Comparison of ENCODE assay signal across 11 cellular contexts in the genomic region with DNA sequence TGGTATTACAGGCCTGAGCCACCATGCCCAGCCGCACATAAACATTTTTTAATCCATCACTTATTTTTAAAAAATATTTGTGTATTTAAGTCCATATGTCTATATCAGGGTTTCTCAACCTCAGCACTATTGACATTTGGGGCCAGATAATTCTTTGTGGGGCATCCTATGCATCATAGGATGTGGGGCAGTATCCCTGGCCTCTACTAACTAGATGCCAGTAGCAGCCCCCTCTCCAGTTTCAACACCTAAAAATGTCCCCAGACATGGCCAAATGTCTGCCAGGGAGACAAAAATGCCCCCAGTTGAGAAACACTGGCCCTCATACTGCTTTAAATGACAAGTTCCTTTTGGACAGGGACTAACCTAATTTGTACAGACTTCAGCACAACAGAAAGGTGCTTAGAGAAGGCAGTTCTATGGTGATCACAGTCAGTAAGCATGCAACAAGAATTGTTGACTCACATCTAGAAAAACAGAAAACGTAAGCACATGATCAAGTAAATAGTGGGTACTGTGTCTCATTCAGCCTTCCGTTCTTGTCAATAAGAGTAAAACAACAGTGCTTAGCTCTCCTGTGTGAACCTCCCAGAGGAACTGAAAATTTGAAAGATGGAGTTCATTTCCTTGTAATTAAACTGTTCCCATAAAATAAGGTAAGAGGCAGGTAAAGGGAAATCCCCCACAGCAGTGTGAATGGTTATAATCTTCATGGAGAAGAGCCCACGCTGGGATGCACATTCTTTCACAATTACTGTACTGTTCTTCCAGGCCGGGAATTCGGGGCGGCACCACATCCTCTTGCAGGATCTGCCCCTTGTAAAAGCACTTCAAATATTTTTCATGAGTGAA. TPM values are rescaled to one million over a fixed set of nuclear protein-coding genes. Genes with fewer than 3 reads are reported as not detected.
DNase-seq lines count a peak whose midpoint lies in the region; ATAC-seq, FAIRE-seq and TF ChIP-seq lines count a peak whose summit lies in the region.
"Had no signal": no experiment of that assay in that cellular context is flagged by ENCODE, and none has a peak within 500 bp of the region (broad histone marks: within the 10 kb centered on the region; RNA-seq: fewer than 3 reads in every experiment).

No MANE protein-coding gene starts in this region.

- H3K79me2 ChIP-seq in GM12878 (ENCODE audit: control insufficient read depth, insufficient read depth, low read length), result no peaks in the 10 kb centered on the region

- in situ Hi-C loops in GM12878 (cut with MboI), result no loop called here

- peaks cover 0 to 2% (median 0%) of the 10 kb centered on the region in 7 donors for H3K9me3 Mint-ChIP-seq in naive B cell
- H3K9me3 Mint-ChIP-seq: activated T-helper 17 cell treated with anti-CD3 and anti-CD28 coated beads, Interleukin-2, amount 50 U/mL, for 72 hours had no signal

- no peaks in the 10 kb centered on the region for H3K27me3 Mint-ChIP-seq in naive B cell

- BruUV-seq in GM12878 (replicated peaks; lab: Mats Ljungman, UMichigan), result no TSS peak

- no peaks in the 10 kb centered on the region for H4K20me1 ChIP-seq in GM12878 (ENCODE audit: control insufficient read depth, insufficient read depth)

- WGBS in GM12878 (ENCODE audit: insufficient coverage, insufficient replicate concordance, low lambda C conversion rate, missing lambda C conversion rate), result 68% methylated on average over 7 of the region's 7 CpGs

- TF ChIP-seq CTCF in GM10248 (IDR thresholded peaks at IDR 0.05; ENCODE audit: control extremely low read depth, extremely low read depth, low read depth, missing control alignments), result no peak
- no peak for TF ChIP-seq CTCF in GM12878 (IDR thresholded peaks at IDR 0.05 in 2 of 3, conservative IDR thresholded peaks at IDR 0.05 in 1 of 3; ENCODE audit: control insufficient read depth in 2 of 3, extremely low read depth in 1 of 3, insufficient read depth in 1 of 3, low read depth in 3 of 3, low read length in 3 of 3)
- TF ChIP-seq CTCF in BE2C (IDR thresholded peaks at IDR 0.05; ENCODE audit: low read depth, low read length), result no peak

- peak overlapping the region in 7 of 8 donors; percentile 22 to 92 (median 60) for H3K4me3 Mint-ChIP-seq in naive B cell

- H3K9me3 ChIP-seq in GM12878 (replicated peaks; ENCODE audit: control insufficient read depth, insufficient read depth, low read length), result no peaks in the 10 kb centered on the region
- no peaks in the 10 kb centered on the region for H3K9me3 ChIP-seq in BE2C

- peaks cover 25% of the 10 kb centered on the region for H3K4me1 ChIP-seq in GM12878 (ENCODE audit: control insufficient read depth, insufficient read depth, low read length)
- peaks cover 9% of the 10 kb centered on the region for H3K4me1 ChIP-seq in BE2C

- SMC1A ChIA-PET in GM12878 (lab: Charles Lee; ENCODE audit: uncharacterized antibody, unreplicated experiment), result no interaction called here

- H3K27ac ChIP-seq in GM12878 (ENCODE audit: control insufficient read depth, insufficient read depth), result peak overlapping the region; percentile 86

- peaks cover 20 to 40% (median 37%) of the 10 kb centered on the region in 3 donors for H3K4me1 Mint-ChIP-seq in naive B cell

- H3K36me3 Mint-ChIP-seq in naive B cell, result no peaks in the 10 kb centered on the region

- H3K27me3 ChIP-seq in GM12878 (replicated peaks in 1 of 2; ENCODE audit: control insufficient read depth in 2 of 2, insufficient read depth in 2 of 2, low read length in 1 of 2) (no peaks in the 10 kb centered on the region; a peak in 1 of 4 replicates), BE2C (peaks cover 3% of the 10 kb centered on the region)

- DNase-seq in GM10248 (ENCODE audit: extremely low spot score) (peak; percentile 26), GM12878 (ENCODE audit: low read depth, low spot score) (peak; percentile 51), naive B cell (no peak), NCI-H82 (lab: John Stamatoyannopoulos, UW) (no peak), BE2C (no peak)
- DNase-seq in stimulated activated CD4-positive, alpha-beta T cell treated with anti-CD3 and anti-CD28 coated beads, Interleukin-15, amount 100 ng/mL, for 24 hours, result no peak
- DNase-seq: NCI-H2171; stimulated activated naive CD8-positive, alpha-beta T cell treated with anti-CD3 and anti-CD28 coated beads, Interleukin-15, Interleukin-2, amounts not matched to agents 100 U/mL and 50 U/mL, for 24 hours had no signal

- TF ChIP-seq EP300 in GM12878 (IDR thresholded peaks at IDR 0.05; ENCODE audit: borderline replicate concordance in 1 of 2, control insufficient read depth in 1 of 2, low read depth in 2 of 2, low read length in 2 of 2), result peak in 1 of 2 experiments; percentile 38; a peak in 1 of 4 replicates

- no peak for TF ChIP-seq RAD21 in GM12878 (IDR thresholded peaks at IDR 0.05; ENCODE audit: insufficient read depth, low read depth, low read length)

- H3K4me2 ChIP-seq in GM12878 (ENCODE audit: control insufficient read depth, insufficient read depth), result peak overlapping the region; percentile 39; the same call in 1 of the 2 replicates

- CTCF ChIA-PET in GM10248 (lab: Yijun Ruan, JAX), result no interaction called here
- CTCF ChIA-PET in GM12878 (lab: Yijun Ruan, JAX), result interaction anchor here (1.2 kb wide), 1 partner anchor 69 kb away, joined by 3 read pairs; no protein-coding TSS in a partner anchor

- H3K36me3 ChIP-seq in GM12878 (ENCODE audit: control insufficient read depth in 2 of 2, insufficient read depth in 2 of 2, low read length in 1 of 2) (no peaks in the 10 kb centered on the region), BE2C (no peaks in the 10 kb centered on the region)

- RAD21 ChIA-PET in GM12878 (lab: Charles Lee; ENCODE audit: unreplicated experiment), result interaction anchor here (2.3 to 2.9 kb wide), 3 partner anchors 65 to 168 kb away, joined by 7 to 15 read pairs (median 12); no protein-coding TSS in a partner anchor

- H3K4me3 ChIP-seq in GM12878 (no peak overlapping the region), BE2C (ENCODE audit: low read depth, low read length) (no peak overlapping the region)

- H3K9ac ChIP-seq in GM12878 (ENCODE audit: control insufficient read depth, insufficient read depth, low read length), result peak overlapping the region; percentile 18; the same call in 1 of the 2 replicates

- intact Hi-C loops in GM12878 (cut with micrococcal nuclease; ENCODE audit: unreplicated experiment), result loop anchor here (5.0 kb wide), 1 partner anchor 71 kb away; no protein-coding TSS in a partner anchor

- ATAC-seq in HG03354 (IDR thresholded peaks at IDR 0.05; ENCODE audit: poor library complexity, severe bottlenecking, unreplicated experiment) (peak; percentile 49), GM12878 (peak; percentile 70), naive B cell (ENCODE audit: low read depth in 2 of 2) (no peak), GM19035 (IDR thresholded peaks at IDR 0.05; ENCODE audit: unreplicated experiment) (no peak)
- ATAC-seq: activated T-helper 17 cell treated with anti-CD3 and anti-CD28 coated beads, Interleukin-2, amount 50 U/mL, for 72 hours; stimulated activated naive CD8-positive, alpha-beta T cell treated with anti-CD3 and anti-CD28 coated beads, Interleukin-15, Interleukin-2, amounts not matched to agents 100 U/mL and 50 U/mL, for 24 hours had no signal

- TF ChIP-seq POLR2A in GM12878 (IDR thresholded peaks at IDR 0.05; ENCODE audit: low read depth, low read length), result no peak

- H2AFZ ChIP-seq in GM12878 (ENCODE audit: control insufficient read depth, low read depth, low read length), result peak overlapping the region; percentile 34; the same call in 1 of the 2 replicates

- peak overlapping the region in 5 of 6 donors; percentile 17 to 82 (median 76) for H3K27ac Mint-ChIP-seq in naive B cell

- peak; percentile 64 for FAIRE-seq in GM12878 (lab: Jason Lieb, UNC)

- POLR2A ChIA-PET in GM10248 (lab: Yijun Ruan, JAX), result no interaction called here
- POLR2A ChIA-PET in GM12878 (lab: Charles Lee), result interaction anchor here (0.7 kb wide), 1 partner anchor 139 kb away, joined by 3 read pairs; no protein-coding TSS in a partner anchor

TF ChIP-seq in GM12878, 131 proteins besides CTCF, POLR2A, EP300 and RAD21 (continues in another document):
- peak; percentile 51 to 62; a peak in 2 of 4 replicates for TF ChIP-seq BHLHE40 (IDR thresholded peaks at IDR 0.05; ENCODE audit: borderline replicate concordance in 1 of 2, low read depth in 2 of 2, low read length in 1 of 2)
- no peak for TF ChIP-seq TAF1 (IDR thresholded peaks at IDR 0.05; ENCODE audit: borderline replicate concordance, low read depth, low read length)
- TF ChIP-seq, protein P1, sequence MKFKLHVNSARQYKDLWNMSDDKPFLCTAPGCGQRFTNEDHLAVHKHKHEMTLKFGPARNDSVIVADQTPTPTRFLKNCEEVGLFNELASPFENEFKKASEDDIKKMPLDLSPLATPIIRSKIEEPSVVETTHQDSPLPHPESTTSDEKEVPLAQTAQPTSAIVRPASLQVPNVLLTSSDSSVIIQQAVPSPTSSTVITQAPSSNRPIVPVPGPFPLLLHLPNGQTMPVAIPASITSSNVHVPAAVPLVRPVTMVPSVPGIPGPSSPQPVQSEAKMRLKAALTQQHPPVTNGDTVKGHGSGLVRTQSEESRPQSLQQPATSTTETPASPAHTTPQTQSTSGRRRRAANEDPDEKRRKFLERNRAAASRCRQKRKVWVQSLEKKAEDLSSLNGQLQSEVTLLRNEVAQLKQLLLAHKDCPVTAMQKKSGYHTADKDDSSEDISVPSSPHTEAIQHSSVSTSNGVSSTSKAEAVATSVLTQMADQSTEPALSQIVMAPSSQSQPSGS (IDR thresholded peaks at IDR 0.05; ENCODE audit: low read length), result peak; percentile 43
- TF ChIP-seq HDGF (IDR thresholded peaks at IDR 0.05), result no peak
- TF ChIP-seq EED (IDR thresholded peaks at IDR 0.05; ENCODE audit: low read depth), result peak; percentile 65

RNA-seq across cellular contexts. Expression of a gene that starts 17.3 kb away (rescaled TPM):
- total RNA-seq in GM12878 (2013; cell fraction: nucleolus; rRNA removed), result 3.0 and 3.1 TPM in 2 replicates
- total RNA-seq in GM12878 (2014; rRNA removed) (2.7 and 2.9 TPM in 2 replicates), GM12878 (2014; rRNA removed; fragmentation: Illumina TruSeq; extraction: Trizol) (1.2 and 1.3 TPM in 2 replicates), GM12878 (2021) (3.9 and 4.5 TPM in 2 replicates)
- polyA plus RNA-seq in GM12878 (2011; ENCODE audit: low read depth), result 0.13 TPM
- polyA plus RNA-seq in GM12878 (2011; rRNA removed) (0.23 and 0.26 TPM in 2 replicates), GM12878 (2014; fragmentation: Illumina TruSeq; extraction: Trizol) (1.0 and 1.8 TPM in 2 replicates), GM12878 (2014; fragmentation: Nextera tagmentation; extraction: Ambion mirVana) (1 to 10 TPM in 1 of 2 experiments, under 1 TPM in 1; 0.99 to 2.8 TPM), GM12878 (2014; rRNA removed) (2.2 and 2.5 TPM in 2 replicates), GM12878 (2016; fragmentation: Nextera tagmentation; extraction: Ambion mirVana) (under 1 TPM; 0.39 to 0.92 TPM), naive B cell (ENCODE audit: low read depth in 6 of 6) (under 1 TPM in 1 of 6 donors, not detected in 5; 0.66 TPM)
- polyA plus RNA-seq in GM12878 (2011; cell fraction: cytosol; rRNA removed), result 0.21 and 0.30 TPM in 2 replicates
- 1.4 and 1.9 TPM in 2 replicates for polyA plus RNA-seq in GM12878 (2011; cell fraction: nucleus; rRNA removed)
- 0.53 and 0.77 TPM in 2 replicates for polyA plus RNA-seq in GM12878 (2012)
- 0.52 and 0.59 TPM in 2 replicates for polyA minus RNA-seq in GM12878 (2011; rRNA and poly(A)+ RNA removed)
- not detected in 2 replicates for polyA minus RNA-seq in GM12878 (2011; cell fraction: cytosol; rRNA and poly(A)+ RNA removed)
- 0.97 and 1.4 TPM in 2 replicates for polyA minus RNA-seq in GM12878 (2011; cell fraction: nucleus; rRNA and poly(A)+ RNA removed)
- polyA plus RNA-seq in BE2C (2012; ENCODE audit: insufficient read depth, insufficient read length, low read depth), result not detected
- total RNA-seq: activated T-helper 17 cell treated with anti-CD3 and anti-CD28 coated beads, Interleukin-2, amount 50 U/mL, for 72 hours had no signal

Comparison
In these comparisons a context has a peak if more than half of its experiments do, and no peak if none do; other contexts are left out.
1. DNase-seq: peak in GM10248 (single experiment) and GM12878 (single experiment); none in naive B cell (single experiment), NCI-H82 (single experiment), BE2C (single experiment) and stimulated activated CD4-positive, alpha-beta T cell treated with anti-CD3 and anti-CD28 coated beads, Interleukin-15, amount 100 ng/mL, for 24 hours (single experiment).
2. ATAC-seq: peak in HG03354 (single experiment) and GM12878 (single experiment); none in naive B cell (0 of 2) and GM19035 (single experiment).